29 cellular contexts compared by ENCODE assay signal in genomic region chr14:56774503-56774902, GRCh38. TPM values are rescaled to one million over a fixed set of nuclear protein-coding genes. Genes with fewer than 3 reads are reported as not detected.
"Had no signal": no experiment of that assay in that cellular context is flagged by ENCODE, and none has a peak within 500 bp of the region (broad histone marks: within the 10 kb centered on the region; RNA-seq: fewer than 3 reads in every experiment).

No MANE protein-coding gene starts in this region.

- H3K4me3 ChIP-seq: adrenal gland, MG63, SK-N-MC had no signal

- H3K9me3 Mint-ChIP-seq: activated naive CD8-positive, alpha-beta T cell treated with anti-CD3 and anti-CD28 coated beads, Interleukin-2, amount 10 ng/mL, durations not matched to agents 7 days and 5 days; T-cell had no signal

- H3K27me3 ChIP-seq: MG63 had no signal

- H3K4me1 Mint-ChIP-seq: activated naive CD8-positive, alpha-beta T cell treated with anti-CD3 and anti-CD28 coated beads, Interleukin-2, amount 10 ng/mL, durations not matched to agents 7 days and 5 days; T-cell had no signal

- H3K27ac Mint-ChIP-seq: activated CD8-positive, alpha-beta T cell treated with anti-CD3 and anti-CD28 coated beads, Interleukin-2, amount 10 ng/mL, durations not matched to agents 7 days and 5 days; activated naive CD8-positive, alpha-beta T cell treated with anti-CD3 and anti-CD28 coated beads, Interleukin-2, amount 10 ng/mL, durations not matched to agents 7 days and 5 days; T-cell had no signal

- ATAC-seq: activated CD4-positive, CD25-positive, alpha-beta regulatory T cell treated with anti-CD3 and anti-CD28 coated beads, Interleukin-2, amount 50 U/mL, for 24 hours; activated CD8-positive, alpha-beta T cell treated with anti-CD3 and anti-CD28 coated beads, Interleukin-2, amount 10 ng/mL, durations not matched to agents 7 days and 5 days; T-cell had no signal

- DNase-seq: activated CD4-positive, alpha-beta T cell treated with anti-CD3 and anti-CD28 coated beads for 4 hours; activated CD4-positive, alpha-beta T cell treated with anti-CD3 and anti-CD28 coated beads, Interleukin-2, amount 50 U/mL, for 4 hours; activated CD8-positive, alpha-beta memory T cell treated with anti-CD3 and anti-CD28 coated beads, Interleukin-2, amount 50 U/mL, for 48 hours; activated CD8-positive, alpha-beta T cell treated with anti-CD3 and anti-CD28 coated beads, Interleukin-2, amount 10 ng/mL, durations not matched to agents 7 days and 5 days; activated naive CD4-positive, alpha-beta T cell treated with anti-CD3 and anti-CD28 coated beads, Interleukin-2, amount 50 U/mL, for 16 hours; activated naive CD8-positive, alpha-beta T cell treated with anti-CD3 and anti-CD28 coated beads, Interleukin-2, amount 10 ng/mL, durations not matched to agents 7 days and 5 days; activated T-cell treated with anti-CD3 and anti-CD28 coated beads, Interleukin-2, amount 50 U/mL, for 1 hour; adrenal gland; anterior cingulate cortex; cerebellar nuclear complex; MG63; MV-4-11; NCI-H1092 treated with DMSO at 0.1 percent for 48 hours; NCI-H1436 treated with DMSO at 0.1 percent for 48 hours; NCI-H1930; NCI-H2171 treated with DMSO at 0.1 percent for 48 hours; NCI-H226; NCI-H774; SIG-M5; T-cell; T-helper 2 cell; T1000 had no signal

- H3K4me1 ChIP-seq: adrenal gland had no signal

- H3K4me3 Mint-ChIP-seq: activated CD8-positive, alpha-beta T cell treated with anti-CD3 and anti-CD28 coated beads, Interleukin-2, amount 10 ng/mL, durations not matched to agents 7 days and 5 days; activated naive CD8-positive, alpha-beta T cell treated with anti-CD3 and anti-CD28 coated beads, Interleukin-2, amount 10 ng/mL, durations not matched to agents 7 days and 5 days; T-cell had no signal

- H3K27ac ChIP-seq: adrenal gland, KMS-11, SK-N-MC had no signal

- H3K9me3 ChIP-seq: adrenal gland, MG63 had no signal

- H3K36me3 Mint-ChIP-seq: activated naive CD8-positive, alpha-beta T cell treated with anti-CD3 and anti-CD28 coated beads, Interleukin-2, amount 10 ng/mL, durations not matched to agents 7 days and 5 days; T-cell had no signal

RNA-seq across cellular contexts. Expression of gene OTX2, which starts 35.8 kb away (rescaled TPM):
- total RNA-seq: activated CD8-positive, alpha-beta T cell treated with anti-CD3 and anti-CD28 coated beads, Interleukin-2, amount 10 ng/mL, durations not matched to agents 7 days and 5 days; activated naive CD8-positive, alpha-beta T cell treated with anti-CD3 and anti-CD28 coated beads, Interleukin-2, amount 10 ng/mL, durations not matched to agents 7 days and 5 days; adrenal gland; cardiac septum; NCI-H460; OCI-LY7; RPMI7951 had no signal
- polyA plus RNA-seq: adrenal gland had no signal
